ENCODE assay signal across 8 cellular contexts in the genomic region with DNA sequence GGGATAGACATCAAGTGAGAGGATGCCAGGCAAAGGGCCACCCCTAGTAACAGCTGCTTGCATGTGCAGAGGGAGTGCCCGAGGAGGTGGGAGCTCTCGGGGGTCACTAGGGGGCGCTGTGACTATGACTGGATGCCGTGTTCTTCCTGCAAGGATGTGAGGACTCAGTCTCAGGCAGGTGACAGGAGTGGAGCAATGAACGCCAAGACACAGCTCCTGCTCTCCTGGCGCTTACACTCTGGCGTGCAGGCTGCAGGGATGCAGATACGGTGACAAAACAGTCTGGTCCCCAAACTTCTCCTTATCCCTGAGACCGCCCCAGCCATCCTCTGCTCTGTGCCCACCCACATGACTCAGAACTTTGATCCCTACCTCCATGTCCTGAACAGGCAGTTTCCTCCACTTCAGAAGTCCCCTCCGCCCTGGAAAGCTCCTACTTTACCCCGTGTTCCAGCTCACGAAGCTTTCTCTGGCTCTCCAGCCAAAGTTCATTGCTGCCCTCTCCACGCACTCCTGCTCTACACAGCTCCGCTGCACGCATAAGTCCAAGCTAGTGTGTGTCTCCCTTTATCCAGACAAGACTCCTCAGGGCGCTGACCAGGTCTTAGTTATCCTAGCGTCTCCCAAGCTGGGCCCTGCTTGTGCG. TPM values are rescaled to one million over a fixed set of nuclear protein-coding genes. Genes with fewer than 3 reads are reported as not detected.
DNase-seq lines count a peak whose midpoint lies in the region; ATAC-seq and TF ChIP-seq lines count a peak whose summit lies in the region.

No MANE protein-coding gene starts in this region.

- H3K4me1 ChIP-seq in Peyer's patch: peaks cover 0 to 24% (median 0%) of the 10 kb centered on the region in 4 donors

- H3K27ac ChIP-seq in Peyer's patch: peak overlapping the region in 2 of 4 donors; percentile 30 to 62

- H3K27me3 ChIP-seq in Peyer's patch: no peaks in the 10 kb centered on the region

- peaks cover 0 to 30% (median 0%) of the 10 kb centered on the region in 3 donors for H3K36me3 ChIP-seq in Peyer's patch

- peaks cover 5% of the 10 kb centered on the region for H3K4me1 Mint-ChIP-seq in neural crest cell
- peaks cover 22% of the 10 kb centered on the region for H3K4me1 Mint-ChIP-seq in stimulated activated naive CD8-positive, alpha-beta T cell treated with anti-CD3 and anti-CD28 coated beads, Interleukin-15, amount 100 ng/mL, for 72 hours

- no peak overlapping the region for H3K4me3 Mint-ChIP-seq in neural crest cell
- peak overlapping the region in 1 of 2 donors; percentile 31 for H3K4me3 Mint-ChIP-seq in stimulated activated naive CD8-positive, alpha-beta T cell treated with anti-CD3 and anti-CD28 coated beads, Interleukin-15, amount 100 ng/mL, for 72 hours

- H3K36me3 Mint-ChIP-seq in neural crest cell (ENCODE audit: low read depth): no peaks in the 10 kb centered on the region

- no peak overlapping the region for H3K4me3 ChIP-seq in GM12864 (ENCODE audit: low read depth, low read length)
- no peak overlapping the region for H3K4me3 ChIP-seq in Peyer's patch

- DNase-seq in GM12864 (ENCODE audit: low read depth) (peak; percentile 65), HPDE6-E6E7 (ENCODE audit: extremely low spot score) (peak; percentile 75), Peyer's patch (peak; percentile 71 to 92 (median 91)), fibroblast of gingiva (ENCODE audit: low read depth) (peak; percentile 48), neural crest cell (ENCODE audit: low read depth, low spot score) (peak; percentile 87)
- peak; percentile 77 for DNase-seq in activated T-cell treated with anti-CD3 and anti-CD28 coated beads, Interleukin-2, amount 50 U/mL, for 1 hour
- peak; percentile 83 to 85 for DNase-seq in stimulated activated naive CD8-positive, alpha-beta T cell treated with anti-CD3 and anti-CD28 coated beads, Interleukin-15, amount 100 ng/mL, for 72 hours

- peak; percentile 92 for ATAC-seq in stimulated activated naive CD8-positive, alpha-beta T cell treated with anti-CD3 and anti-CD28 coated beads, Interleukin-15, amount 100 ng/mL, for 72 hours
- ATAC-seq in GM21515 (IDR thresholded peaks at IDR 0.05; ENCODE audit: unreplicated experiment): no peak

- H3K27me3 Mint-ChIP-seq in neural crest cell (ENCODE audit: low read depth): peaks cover 6% of the 10 kb centered on the region
- H3K27me3 Mint-ChIP-seq in stimulated activated naive CD8-positive, alpha-beta T cell treated with anti-CD3 and anti-CD28 coated beads, Interleukin-15, amount 100 ng/mL, for 72 hours: peaks cover 5% of the 10 kb centered on the region

- no peaks in the 10 kb centered on the region for H3K9me3 ChIP-seq in Peyer's patch

- H3K27ac Mint-ChIP-seq in neural crest cell (ENCODE audit: unreplicated experiment): no peak overlapping the region
- H3K27ac Mint-ChIP-seq in stimulated activated naive CD8-positive, alpha-beta T cell treated with anti-CD3 and anti-CD28 coated beads, Interleukin-15, amount 100 ng/mL, for 72 hours: no peak overlapping the region

- TF ChIP-seq CTCF in GM12864 (IDR thresholded peaks at IDR 0.05; ENCODE audit: low read depth, low read length, missing control alignments) (peak; percentile 97), Peyer's patch (IDR thresholded peaks at IDR 0.05) (peak; percentile 28 to 84 (median 78)), neural crest cell (conservative IDR thresholded peaks at IDR 0.05) (peak; percentile 82)

- H3K9me3 Mint-ChIP-seq in neural crest cell: no peaks in the 10 kb centered on the region
- no peaks in the 10 kb centered on the region for H3K9me3 Mint-ChIP-seq in stimulated activated naive CD8-positive, alpha-beta T cell treated with anti-CD3 and anti-CD28 coated beads, Interleukin-15, amount 100 ng/mL, for 72 hours

- no peak for TF ChIP-seq POLR2A in Peyer's patch (IDR thresholded peaks at IDR 0.05)

RNA-seq across cellular contexts. Expression of a gene that starts 14.7 kb away (rescaled TPM):
- total RNA-seq in Peyer's patch (1 to 10 TPM in 1 of 4 donors, under 1 TPM in 2, not detected in 1; 0.67 to 1.6 (median 0.88) TPM), neural crest cell (0.80 and 1.0 TPM in 2 replicates)

RNA-seq across cellular contexts. Expression of a gene that starts 15.5 kb away (rescaled TPM):
- total RNA-seq in Peyer's patch: 100 to 1,000 TPM; 103 to 991 (median 784) TPM
- total RNA-seq in neural crest cell: 1.0 and 1.3 TPM in 2 replicates

RNA-seq across cellular contexts. Expression of a gene that starts 30.8 kb away (rescaled TPM):
- total RNA-seq in Peyer's patch (100 to 1,000 TPM in 2 of 4 donors, 10 to 100 TPM in 2; 42.9 to 217 (median 148) TPM), neural crest cell (not detected in 2 replicates)

RNA-seq across cellular contexts. Expression of a gene that starts 34.9 kb away (rescaled TPM):
- total RNA-seq in Peyer's patch (10 to 100 TPM; 15.7 to 26.8 (median 23.8) TPM), neural crest cell (26.9 and 28.2 TPM in 2 replicates)

RNA-seq across cellular contexts. Expression of a gene that starts 52.1 kb away (rescaled TPM):
- 10 to 100 TPM; 26.9 to 37.1 (median 32.9) TPM for total RNA-seq in Peyer's patch
- total RNA-seq in neural crest cell: 39.3 and 44.5 TPM in 2 replicates

Comparison
In these comparisons a context has a peak if more than half of its experiments do, and no peak if none do; other contexts are left out.
1. RNA of a gene that starts 15.5 kb away (total RNA-seq): 103 to 991 TPM in Peyer's patch; 1.0 to 1.3 TPM in neural crest cell; every median in the first group is over 10 times any median in the second.
2. RNA of a gene that starts 30.8 kb away (total RNA-seq): 42.9 to 217 TPM in Peyer's patch; not detected in neural crest cell; every median in the first group is over 10 times any median in the second.
3. Peak in every context shown above with its lines, with median percentiles within 50 percentile points of each other: DNase-seq and CTCF ChIP-seq.